ENCODE assay signal across 15 cellular contexts in genomic region chr5:13248236-13248635, GRCh38.
DNase-seq lines count a peak whose midpoint lies in the region; ATAC-seq and TF ChIP-seq lines count a peak whose summit lies in the region.
"Had no signal": no experiment of that assay in that cellular context is flagged by ENCODE, and none has a peak within 500 bp of the region (broad histone marks: within the 10 kb centered on the region; RNA-seq: fewer than 3 reads in every experiment).

No MANE protein-coding gene starts in this region.

- in situ Hi-C loops in GM23248 (cut with MboI), result no loop called here

- ATAC-seq in activated CD4-positive, CD25-positive, alpha-beta regulatory T cell treated with anti-CD3 and anti-CD28 coated beads, Interleukin-2, amount 50 U/mL, for 24 hours, result no peak
- ATAC-seq in stimulated activated naive CD8-positive, alpha-beta T cell treated with anti-CD3 and anti-CD28 coated beads, Interleukin-15, Interleukin-2, amounts not matched to agents 100 U/mL and 50 U/mL, for 24 hours, result no peak

- no peaks in the 10 kb centered on the region for H3K27me3 ChIP-seq in GM23248 (replicated peaks; ENCODE audit: insufficient read depth)

- peak; percentile 2 for DNase-seq in GM23248
- DNase-seq in RPMI7951 (ENCODE audit: low read depth), result peak; percentile 51
- DNase-seq in choroid plexus epithelial cell (ENCODE audit: low read depth), result peak; percentile 34
- no peak for DNase-seq in mesothelial cell of epicardium (ENCODE audit: low spot score in 2 of 2, unreplicated experiment in 2 of 2)
- DNase-seq in osteocyte (ENCODE audit: extremely low spot score, unreplicated experiment), result no peak
- DNase-seq in SW480 (ENCODE audit: low spot score), result no peak
- DNase-seq in stimulated activated naive CD8-positive, alpha-beta T cell treated with anti-CD3 and anti-CD28 coated beads, Interleukin-15, Interleukin-2, amounts not matched to agents 100 U/mL and 50 U/mL, for 24 hours, result no peak
- DNase-seq: DMS53, H9, NCI-H1436, NCI-H2029 treated with DMSO at 0.1 percent for 48 hours, NCI-H526, Right ventricle myocardium superior had no signal

- H3F3A ChIP-seq in GM23248 (ENCODE audit: insufficient read depth), result no peaks in the 10 kb centered on the region

- H4K20me1 ChIP-seq in GM23248 (ENCODE audit: insufficient read depth), result no peaks in the 10 kb centered on the region

- no peaks in the 10 kb centered on the region for H3K4me1 ChIP-seq in GM23248 (ENCODE audit: insufficient read depth)

- H3K9ac ChIP-seq in GM23248, result no peak overlapping the region

- no peak for TF ChIP-seq CTCF in choroid plexus epithelial cell (conservative IDR thresholded peaks at IDR 0.05; ENCODE audit: low read depth, low read length)
- TF ChIP-seq CTCF in mesothelial cell of epicardium (IDR thresholded peaks at IDR 0.05; ENCODE audit: unreplicated experiment), result no peak
- TF ChIP-seq CTCF in osteocyte (IDR thresholded peaks at IDR 0.05), result no peak

- 22% methylated on average over 3 of the region's 3 CpGs for WGBS in GM23248 (ENCODE audit: low coverage in 1 of 2, low lambda C conversion rate in 2 of 2, missing lambda C conversion rate in 2 of 2), 2 experiments

- H3K4me3 ChIP-seq in GM23248 (no peak overlapping the region), choroid plexus epithelial cell (ENCODE audit: low read depth, low read length) (no peak overlapping the region)

- no peak overlapping the region for H3K4me3 Mint-ChIP-seq in mesothelial cell of epicardium
- no peak overlapping the region for H3K4me3 Mint-ChIP-seq in osteocyte (ENCODE audit: unreplicated experiment)
- H3K4me3 Mint-ChIP-seq: CD14-positive monocyte, H9 had no signal

- no peaks in the 10 kb centered on the region for H3K9me3 ChIP-seq in GM23248 (ENCODE audit: low read depth)

- no peak overlapping the region for H2AFZ ChIP-seq in GM23248

- H3K79me2 ChIP-seq in GM23248 (ENCODE audit: insufficient read depth), result no peaks in the 10 kb centered on the region

- no peaks in the 10 kb centered on the region for H3K9me2 ChIP-seq in GM23248 (ENCODE audit: insufficient read depth)

- H3K4me1 Mint-ChIP-seq in mesothelial cell of epicardium (peaks cover 31% of the 10 kb centered on the region), osteocyte (ENCODE audit: unreplicated experiment) (no peaks in the 10 kb centered on the region)

- H3K27ac ChIP-seq in GM23248, result no peak overlapping the region

- H3K27me3 Mint-ChIP-seq in mesothelial cell of epicardium (ENCODE audit: low read depth) (no peaks in the 10 kb centered on the region), osteocyte (ENCODE audit: unreplicated experiment) (no peaks in the 10 kb centered on the region)

- H3K9me3 Mint-ChIP-seq in mesothelial cell of epicardium (no peaks in the 10 kb centered on the region), osteocyte (ENCODE audit: unreplicated experiment) (no peaks in the 10 kb centered on the region)

- H3K27ac Mint-ChIP-seq in mesothelial cell of epicardium (peak overlapping the region; percentile 33), osteocyte (ENCODE audit: unreplicated experiment) (no peak overlapping the region)
- H3K27ac Mint-ChIP-seq: CD14-positive monocyte had no signal

- no peaks in the 10 kb centered on the region for H3K36me3 ChIP-seq in GM23248 (ENCODE audit: low read depth)

- no peak overlapping the region for H3K4me2 ChIP-seq in GM23248 (ENCODE audit: unreplicated experiment)

- H3K36me3 Mint-ChIP-seq in mesothelial cell of epicardium (no peaks in the 10 kb centered on the region), osteocyte (ENCODE audit: unreplicated experiment) (no peaks in the 10 kb centered on the region)
- H3K36me3 Mint-ChIP-seq: CD14-positive monocyte had no signal

Comparison
In these comparisons a context has a peak if more than half of its experiments do, and no peak if none do; other contexts are left out.
1. DNase-seq: peak in GM23248 (single experiment), RPMI7951 (single experiment) and choroid plexus epithelial cell (single experiment); none in mesothelial cell of epicardium (0 of 2), osteocyte (single experiment), SW480 (single experiment) and stimulated activated naive CD8-positive, alpha-beta T cell treated with anti-CD3 and anti-CD28 coated beads, Interleukin-15, Interleukin-2, amounts not matched to agents 100 U/mL and 50 U/mL, for 24 hours (single experiment).